11 cellular contexts compared by ENCODE assay signal in genomic region chr3:38297947-38298711, GRCh38. TPM values are rescaled to one million over a fixed set of nuclear protein-coding genes. Genes with fewer than 3 reads are reported as not detected.
DNase-seq lines count a peak whose midpoint lies in the region; ATAC-seq and TF ChIP-seq lines count a peak whose summit lies in the region.
"Had no signal": no experiment of that assay in that cellular context is flagged by ENCODE, and none has a peak within 500 bp of the region (broad histone marks: within the 10 kb centered on the region; RNA-seq: fewer than 3 reads in every experiment).

No MANE protein-coding gene starts in this region.

- H3K23ac ChIP-seq in mesenchymal stem cell (ENCODE audit: low read length in 2 of 2), result no peak overlapping the region

- peak; percentile 50 for ATAC-seq in HG03442 (IDR thresholded peaks at IDR 0.05; ENCODE audit: unreplicated experiment)
- no peak for ATAC-seq in naive thymus-derived CD4-positive, alpha-beta T cell
- ATAC-seq in HG03565 (IDR thresholded peaks at IDR 0.05; ENCODE audit: unreplicated experiment), result no peak

- H2BK5ac ChIP-seq in mesenchymal stem cell (ENCODE audit: low read depth, low read length, poor library complexity, severe bottlenecking), result no peak overlapping the region

- no peaks in the 10 kb centered on the region for H3K36me3 Mint-ChIP-seq in Caco-2 (ENCODE audit: insufficient read depth, unreplicated experiment)
- H3K36me3 Mint-ChIP-seq in naive thymus-derived CD4-positive, alpha-beta T cell, result no peaks in the 10 kb centered on the region

- H3K4me3 ChIP-seq in Caco-2 (ENCODE audit: low read depth, low read length), result no peak overlapping the region
- no peak overlapping the region for H3K4me3 ChIP-seq in mesenchymal stem cell (ENCODE audit: insufficient read depth in 1 of 2, low read depth in 1 of 2, low read length in 2 of 2)
- no peak overlapping the region for H3K4me3 ChIP-seq in naive thymus-derived CD4-positive, alpha-beta T cell (ENCODE audit: low read length)
- H3K4me3 ChIP-seq: uterus had no signal

- peaks cover 4% of the 10 kb centered on the region for H3K27me3 Mint-ChIP-seq in Caco-2 (ENCODE audit: insufficient read depth, unreplicated experiment)
- H3K27me3 Mint-ChIP-seq in naive thymus-derived CD4-positive, alpha-beta T cell, result peaks cover 0 to 19% (median 5%) of the 10 kb centered on the region in 5 donors

- H3K4me3 Mint-ChIP-seq in Caco-2 (ENCODE audit: unreplicated experiment), result no peak overlapping the region
- H3K4me3 Mint-ChIP-seq in naive thymus-derived CD4-positive, alpha-beta T cell, result no peak overlapping the region

- H3K9me3 ChIP-seq in Caco-2 (no peaks in the 10 kb centered on the region), mesenchymal stem cell (ENCODE audit: control insufficient read depth, low read length) (no peaks in the 10 kb centered on the region)
- no peaks in the 10 kb centered on the region for H3K9me3 ChIP-seq in naive thymus-derived CD4-positive, alpha-beta T cell (ENCODE audit: control insufficient read depth in 2 of 3, low read length in 3 of 3)
- H3K9me3 ChIP-seq: neutrophil, uterus had no signal

- peaks cover 1% of the 10 kb centered on the region for H3K9me3 Mint-ChIP-seq in Caco-2 (ENCODE audit: unreplicated experiment)
- H3K9me3 Mint-ChIP-seq in naive thymus-derived CD4-positive, alpha-beta T cell, result no peaks in the 10 kb centered on the region

- H3K36me3 ChIP-seq in Caco-2 (ENCODE audit: control insufficient read depth, insufficient read depth, low read length), result no peaks in the 10 kb centered on the region
- H3K36me3 ChIP-seq in mesenchymal stem cell (ENCODE audit: control insufficient read depth in 1 of 2, insufficient read depth in 2 of 2, low read depth in 1 of 2, low read length in 2 of 2), result no peaks in the 10 kb centered on the region
- no peaks in the 10 kb centered on the region for H3K36me3 ChIP-seq in naive thymus-derived CD4-positive, alpha-beta T cell (ENCODE audit: control insufficient read depth in 2 of 3, insufficient read depth in 3 of 3, low read length in 3 of 3)
- H3K36me3 ChIP-seq: neutrophil, uterus had no signal

- H3K27ac Mint-ChIP-seq in Caco-2 (ENCODE audit: unreplicated experiment), result no peak overlapping the region
- H3K27ac Mint-ChIP-seq in naive thymus-derived CD4-positive, alpha-beta T cell, result no peak overlapping the region

- no peaks in the 10 kb centered on the region for H3K4me1 Mint-ChIP-seq in Caco-2 (ENCODE audit: low read depth, unreplicated experiment)
- no peaks in the 10 kb centered on the region for H3K4me1 Mint-ChIP-seq in naive thymus-derived CD4-positive, alpha-beta T cell

- no TSS peak for BruUV-seq in Caco-2 (replicated peaks; lab: Mats Ljungman, UMichigan)

- H4K91ac ChIP-seq in mesenchymal stem cell (ENCODE audit: low read length), result no peak overlapping the region

- H4K8ac ChIP-seq in mesenchymal stem cell (ENCODE audit: low read length), result no peak overlapping the region

- H3K27ac ChIP-seq in mesenchymal stem cell (ENCODE audit: low read length, poor library complexity, severe bottlenecking), result no peak overlapping the region
- no peak overlapping the region for H3K27ac ChIP-seq in naive thymus-derived CD4-positive, alpha-beta T cell (ENCODE audit: low read depth, low read length)
- H3K27ac ChIP-seq: neutrophil, uterus had no signal

- POLR2A ChIA-PET in Caco-2 (lab: Charles Lee), result no interaction called here
- POLR2A ChIA-PET in naive thymus-derived CD4-positive, alpha-beta T cell (lab: Charles Lee), result no interaction called here

- DNase-seq in Caco-2 (no peak), astrocyte of the hippocampus (ENCODE audit: low read depth, low spot score) (peak; percentile 30), mesenchymal stem cell (peak; percentile 26), DMS79 (lab: John Stamatoyannopoulos, UW) (no peak), DMS114 treated with DMSO at 0.1 percent for 48 hours (lab: John Stamatoyannopoulos, UW; ENCODE audit: unreplicated experiment) (no peak)
- no peak for DNase-seq in naive thymus-derived CD4-positive, alpha-beta T cell
- DNase-seq: NCI-H2029 treated with DMSO at 0.1 percent for 48 hours, uterus had no signal

- intact Hi-C loops in Caco-2 (cut with micrococcal nuclease; ENCODE audit: unreplicated experiment), result loop anchor here (1.0 kb wide), 1 partner anchor 180 kb away; no protein-coding TSS in a partner anchor
- intact Hi-C loops in naive thymus-derived CD4-positive, alpha-beta T cell (cut with micrococcal nuclease), result loop anchor here (1.0 kb wide), 1 partner anchor 180 kb away; no protein-coding TSS in a partner anchor

- no peak overlapping the region for H3K18ac ChIP-seq in mesenchymal stem cell (ENCODE audit: low read depth in 1 of 2, low read length in 2 of 2)

- no peaks in the 10 kb centered on the region for H3K4me1 ChIP-seq in Caco-2
- no peaks in the 10 kb centered on the region for H3K4me1 ChIP-seq in mesenchymal stem cell (ENCODE audit: control insufficient read depth, insufficient read depth, low read depth, low read length)
- H3K4me1 ChIP-seq in naive thymus-derived CD4-positive, alpha-beta T cell (ENCODE audit: control insufficient read depth in 2 of 2, insufficient read depth in 2 of 2, low read length in 2 of 2), result no peaks in the 10 kb centered on the region
- H3K4me1 ChIP-seq: uterus had no signal

- no peak overlapping the region for H2BK15ac ChIP-seq in mesenchymal stem cell (ENCODE audit: low read depth, poor library complexity, severe bottlenecking)

- H3K79me1 ChIP-seq in mesenchymal stem cell (replicated peaks; ENCODE audit: low read length, poor library complexity, severe bottlenecking), result no peaks in the 10 kb centered on the region

- H2BK12ac ChIP-seq in mesenchymal stem cell (ENCODE audit: low read length in 2 of 2), result no peak overlapping the region

- H2AK5ac ChIP-seq in mesenchymal stem cell (ENCODE audit: low read length, severe bottlenecking), result no peak overlapping the region

- H2BK120ac ChIP-seq in mesenchymal stem cell (ENCODE audit: low read depth, low read length), result no peak overlapping the region

- WGBS in mesenchymal stem cell, result 80% methylated on average over 3 of the region's 5 CpGs

- CTCF ChIA-PET in Caco-2 (lab: Charles Lee), result interaction anchor here (0.5 to 1.5 kb wide), 5 partner anchors 19 to 158 kb away, joined by 3 to 5 read pairs (median 4); partner anchors contain the start of gene XYLB
- CTCF ChIA-PET in naive thymus-derived CD4-positive, alpha-beta T cell (lab: Charles Lee), result interaction anchor here (0.5 kb wide), 1 partner anchor 180 kb away, joined by 4 read pairs; no protein-coding TSS in a partner anchor

- H3K9ac ChIP-seq in mesenchymal stem cell (ENCODE audit: low read length), result no peak overlapping the region

- H3K27me3 ChIP-seq in Caco-2 (replicated peaks; ENCODE audit: control insufficient read depth, insufficient read depth, low read length), result no peaks in the 10 kb centered on the region
- no peaks in the 10 kb centered on the region for H3K27me3 ChIP-seq in mesenchymal stem cell (ENCODE audit: control insufficient read depth in 1 of 2, insufficient read depth in 1 of 2, low read length in 2 of 2)
- H3K27me3 ChIP-seq in naive thymus-derived CD4-positive, alpha-beta T cell (ENCODE audit: control insufficient read depth in 2 of 2, insufficient read depth in 2 of 2, low read length in 2 of 2), result no peaks in the 10 kb centered on the region
- H3K27me3 ChIP-seq: neutrophil, uterus had no signal

- H3K4me2 ChIP-seq in mesenchymal stem cell (ENCODE audit: low read length, poor library complexity, severe bottlenecking), result no peak overlapping the region

- no peak overlapping the region for H2AFZ ChIP-seq in mesenchymal stem cell (ENCODE audit: low read depth, low read length)

- TF ChIP-seq CTCF in Caco-2 (IDR thresholded peaks at IDR 0.05; ENCODE audit: insufficient read depth in 1 of 2, low read depth in 1 of 2, low read length in 1 of 2, severe bottlenecking in 1 of 2, unreplicated experiment in 1 of 2), result peak; percentile 44 to 58

- H3K4ac ChIP-seq in mesenchymal stem cell (ENCODE audit: low read depth in 1 of 2, low read length in 2 of 2), result no peak overlapping the region

- no peak overlapping the region for H3K14ac ChIP-seq in mesenchymal stem cell (ENCODE audit: low read length in 2 of 2)

RNA-seq across cellular contexts. Expression of gene SLC22A14, which starts 16.0 kb away (rescaled TPM):
- total RNA-seq in Caco-2 (2022), result 0.14 and 0.23 TPM in 2 replicates
- polyA plus RNA-seq in mesenchymal stem cell (2013, experiment 1 of 2), result not detected
- polyA plus RNA-seq in mesenchymal stem cell (2013, experiment 2 of 2), result 0.03 TPM
- under 1 TPM in 1 of 5 experiments, not detected in 4; 0.15 TPM for total RNA-seq in naive thymus-derived CD4-positive, alpha-beta T cell
- not detected for polyA plus RNA-seq in naive thymus-derived CD4-positive, alpha-beta T cell

RNA-seq across cellular contexts. Expression of gene SLC22A13, which starts 32.5 kb away (rescaled TPM):
- 0.36 and 0.63 TPM in 2 replicates for total RNA-seq in Caco-2 (2022)
- 0.06 TPM for polyA plus RNA-seq in mesenchymal stem cell (2013, experiment 1 of 2)
- polyA plus RNA-seq in mesenchymal stem cell (2013, experiment 2 of 2), result 0.05 TPM
- 1 to 10 TPM in 1 of 5 experiments, under 1 TPM in 4; 0.53 to 1.9 (median 0.62) TPM for total RNA-seq in naive thymus-derived CD4-positive, alpha-beta T cell
- polyA plus RNA-seq in naive thymus-derived CD4-positive, alpha-beta T cell, result not detected

RNA-seq across cellular contexts. Expression of gene XYLB, which starts 48.5 kb away (rescaled TPM):
- total RNA-seq in Caco-2 (2022), result 18.2 and 20.1 TPM in 2 replicates
- polyA plus RNA-seq in mesenchymal stem cell (2013, experiment 1 of 2), result 2.0 TPM
- polyA plus RNA-seq in mesenchymal stem cell (2013, experiment 2 of 2), result 2.1 TPM
- total RNA-seq in naive thymus-derived CD4-positive, alpha-beta T cell, result 1 to 10 TPM in 4 of 5 experiments, under 1 TPM in 1; 1.00 to 6.7 (median 2.1) TPM
- 1 to 10 TPM in 1 of 2 donors, under 1 TPM in 1; 0.37 to 1.4 TPM for polyA plus RNA-seq in naive thymus-derived CD4-positive, alpha-beta T cell

Comparison
In these comparisons a context has a peak if more than half of its experiments do, and no peak if none do; other contexts are left out.
1. DNase-seq: peak in astrocyte of the hippocampus (single experiment) and mesenchymal stem cell (single experiment); none in Caco-2 (0 of 2), DMS79 (single experiment), naive thymus-derived CD4-positive, alpha-beta T cell (0 of 9) and DMS114 treated with DMSO at 0.1 percent for 48 hours (single experiment).